In genomic region chr11:76686261-76687079, GRCh38 we compare ENCODE assay signal across 10 cellular contexts.
DNase-seq lines count a peak whose midpoint lies in the region; ATAC-seq and TF ChIP-seq lines count a peak whose summit lies in the region.
"Had no signal": no experiment of that assay in that cellular context is flagged by ENCODE, and none has a peak within 500 bp of the region (broad histone marks: within the 10 kb centered on the region; RNA-seq: fewer than 3 reads in every experiment).

No MANE protein-coding gene starts in this region.

- peak overlapping the region in 1 of 2 donors; percentile 87 for H3K27ac Mint-ChIP-seq in effector memory CD8-positive, alpha-beta T cell

- peaks cover 0 to 12% of the 10 kb centered on the region in 2 donors for H3K4me1 Mint-ChIP-seq in effector memory CD8-positive, alpha-beta T cell (ENCODE audit: low read depth in 2 of 2)

- ATAC-seq in effector memory CD8-positive, alpha-beta T cell (replicated peaks): peak; percentile 49

- no peak overlapping the region for H3K4me3 ChIP-seq in GM12865 (ENCODE audit: low read depth, low read length)

- peaks cover 29 to 31% of the 10 kb centered on the region in 2 donors for H3K27me3 Mint-ChIP-seq in effector memory CD8-positive, alpha-beta T cell

- in situ Hi-C loops in KBM-7 (cut with MboI; ENCODE audit: low pct_unique_long_range_greater_than_20kb, low sequenced_read_pairs): loop anchor here (25.0 kb wide), 1 partner anchor 99 kb away; no protein-coding TSS in a partner anchor

- TF ChIP-seq CTCF in GM12865 (IDR thresholded peaks at IDR 0.05; ENCODE audit: insufficient read depth, low read depth, low read length, missing control alignments): no peak
- TF ChIP-seq CTCF in GM20000 (IDR thresholded peaks at IDR 0.05; ENCODE audit: extremely low read depth, missing control alignments): no peak

- DNase-seq in CD1c-positive myeloid dendritic cell (ENCODE audit: extremely low spot score) (peak; percentile 84), GM12865 (ENCODE audit: low read depth) (peak; percentile 49), NOMO-1 treated with dmso at 0.1 percent for 144 hours (lab: John Stamatoyannopoulos, UW; ENCODE audit: unreplicated experiment) (peak; percentile 56), GM20000 (ENCODE audit: low spot score) (no peak), NCI-H226 (no peak), KBM-7 (no peak), NCI-H2227 treated with DMSO at 0.1 percent for 48 hours (lab: John Stamatoyannopoulos, UW) (no peak)
- no peak for DNase-seq in effector memory CD8-positive, alpha-beta T cell
- DNase-seq: effector CD8-positive, alpha-beta T cell; mesendoderm had no signal

- H3K9me3 Mint-ChIP-seq in effector memory CD8-positive, alpha-beta T cell: no peaks in the 10 kb centered on the region

- H3K4me3 Mint-ChIP-seq in effector memory CD8-positive, alpha-beta T cell: peak overlapping the region in 1 of 2 donors; percentile 62

- H3K36me3 Mint-ChIP-seq in effector memory CD8-positive, alpha-beta T cell (ENCODE audit: insufficient read depth): no peaks in the 10 kb centered on the region

Comparison
In these comparisons a context has a peak if more than half of its experiments do, and no peak if none do; other contexts are left out.
1. DNase-seq: peak in CD1c-positive myeloid dendritic cell (single experiment), GM12865 (single experiment) and NOMO-1 treated with dmso at 0.1 percent for 144 hours (single experiment); none in effector memory CD8-positive, alpha-beta T cell (0 of 3), GM20000 (single experiment), NCI-H226 (single experiment), KBM-7 (single experiment) and NCI-H2227 treated with DMSO at 0.1 percent for 48 hours (single experiment).